8 cellular contexts compared by ENCODE assay signal in genomic region chrX:119605398-119605738, GRCh38. TPM values are rescaled to one million over a fixed set of nuclear protein-coding genes. Genes with fewer than 3 reads are reported as not detected.
DNase-seq lines count a peak whose midpoint lies in the region; ATAC-seq and TF ChIP-seq lines count a peak whose summit lies in the region.

No MANE protein-coding gene starts in this region.

- peaks cover 2% of the 10 kb centered on the region; the same call in 1 of the 2 replicates for H3K36me3 ChIP-seq in PC-3 (ENCODE audit: low read depth, low read length)
- H3K36me3 ChIP-seq in tibial nerve: peaks cover 0 to 9% (median 0%) of the 10 kb centered on the region in 3 donors

- peaks cover 35% of the 10 kb centered on the region for H4K20me1 ChIP-seq in PC-3 (ENCODE audit: low read length)

- DNase-seq in AG08395 (ENCODE audit: low spot score) (peak; percentile 8), PC-3 (no peak), coronary artery (ENCODE audit: low spot score) (no peak), lung microvascular endothelial cell (ENCODE audit: low read depth in 2 of 2) (peak; percentile 2 to 4), tibial nerve (ENCODE audit: low spot score in 2 of 2) (peak in 1 of 2 donors; percentile 16)
- no peak for DNase-seq in central memory CD4-positive, alpha-beta T cell

- no peaks in the 10 kb centered on the region for H3K27me3 ChIP-seq in PC-3 (ENCODE audit: low read length)
- H3K27me3 ChIP-seq in tibial nerve: no peaks in the 10 kb centered on the region

- TF ChIP-seq POLR2A in tibial nerve (IDR thresholded peaks at IDR 0.05): no peak

- BruUV-seq in PC-3 (replicated peaks; lab: Mats Ljungman, UMichigan): no TSS peak

- H3K9me3 ChIP-seq in PC-3 (ENCODE audit: low read length) (no peaks in the 10 kb centered on the region), tibial nerve (no peaks in the 10 kb centered on the region)

- TF ChIP-seq EP300 in tibial nerve (IDR thresholded peaks at IDR 0.05): no peak

- no peak overlapping the region for H3K27ac ChIP-seq in PC-3 (ENCODE audit: low read length)
- H3K27ac ChIP-seq in coronary artery: peak overlapping the region; percentile 75 to 95
- H3K27ac ChIP-seq in tibial nerve: peak overlapping the region; percentile 86 to 95 (median 90)

- CTCF ChIA-PET in PC-3 (lab: Charles Lee): interaction anchor here (0.6 kb wide), 1 partner anchor 122 kb away, joined by 14 read pairs; no protein-coding TSS in a partner anchor

- H3K4me1 ChIP-seq in PC-3 (ENCODE audit: insufficient read depth, low read length) (peaks cover 20% of the 10 kb centered on the region), tibial nerve (no peaks in the 10 kb centered on the region)

- H2AFZ ChIP-seq in PC-3 (ENCODE audit: low read length): no peak overlapping the region

- peak overlapping the region; percentile 93 for H3K4me3 ChIP-seq in PC-3 (ENCODE audit: low read length)
- H3K4me3 ChIP-seq in coronary artery: peak overlapping the region; percentile 83
- H3K4me3 ChIP-seq in tibial nerve: peak overlapping the region; percentile 46 to 79 (median 68)

- peaks cover 60% of the 10 kb centered on the region for H3K79me2 ChIP-seq in PC-3 (ENCODE audit: low read length)

- H3F3A ChIP-seq in PC-3 (ENCODE audit: low read length, unreplicated experiment): no peaks in the 10 kb centered on the region

- H3K9me2 ChIP-seq in PC-3 (replicated peaks; ENCODE audit: low read length): no peaks in the 10 kb centered on the region

- peak overlapping the region; percentile 100 for H3K9ac ChIP-seq in PC-3 (ENCODE audit: low read length)

- peak; percentile 21 for ATAC-seq in GM21390 (IDR thresholded peaks at IDR 0.05; ENCODE audit: unreplicated experiment)
- peak; percentile 26 for ATAC-seq in PC-3
- ATAC-seq in GM18868 (IDR thresholded peaks at IDR 0.05; ENCODE audit: unreplicated experiment): no peak

- 0 to 46% methylated on average over 14 to 15 of the region's 15 CpGs for WGBS in tibial nerve, 2 donors

- POLR2A ChIA-PET in PC-3 (lab: Charles Lee; ENCODE audit: unreplicated experiment): no interaction called here

- intact Hi-C loops in PC-3 (cut with micrococcal nuclease): no loop called here

- H3K4me2 ChIP-seq in PC-3 (ENCODE audit: low read length): peak overlapping the region; percentile 88

- TF ChIP-seq CTCF in PC-3 (conservative IDR thresholded peaks at IDR 0.05; ENCODE audit: low read depth, low read length) (no peak), coronary artery (IDR thresholded peaks at IDR 0.05) (no peak), tibial nerve (IDR thresholded peaks at IDR 0.05) (no peak)

RNA-seq across cellular contexts. Expression of gene NKRF, which starts 0.9 kb away (rescaled TPM):
- 9.1 and 11.4 TPM in 2 replicates for total RNA-seq in PC-3 (2014; rRNA removed)
- 2.8 and 3.4 TPM in 2 replicates for total RNA-seq in lung microvascular endothelial cell
- 1 to 10 TPM; 4.4 to 9.0 (median 6.4) TPM for total RNA-seq in tibial nerve

RNA-seq across cellular contexts. Expression of gene UBE2A, which starts 31.0 kb away (rescaled TPM):
- 36.7 and 46.6 TPM in 2 replicates for total RNA-seq in PC-3 (2014; rRNA removed)
- total RNA-seq in lung microvascular endothelial cell: 14.6 and 16.3 TPM in 2 replicates
- 10 to 100 TPM; 31.8 to 62.5 (median 40.5) TPM for total RNA-seq in tibial nerve

RNA-seq across cellular contexts. Expression of gene STEEP1, which starts 40.2 kb away (rescaled TPM):
- total RNA-seq in PC-3 (2014; rRNA removed): 84.3 and 104 TPM in 2 replicates
- 28.8 and 35.1 TPM in 2 replicates for total RNA-seq in lung microvascular endothelial cell
- 10 to 100 TPM; 19.2 to 35.5 (median 30.2) TPM for total RNA-seq in tibial nerve

Comparison
In these comparisons a context has a peak if more than half of its experiments do, and no peak if none do; other contexts are left out.
1. DNase-seq: peak in AG08395 (single experiment) and lung microvascular endothelial cell (2 of 2); none in PC-3 (single experiment), coronary artery (single experiment) and central memory CD4-positive, alpha-beta T cell (single experiment).
2. Peak in every context shown above with its lines, with median percentiles within 50 percentile points of each other: H3K4me3 ChIP-seq.